11 cellular contexts compared by ENCODE assay signal in genomic region chr5:115557667-115558387, GRCh38. TPM values are rescaled to one million over a fixed set of nuclear protein-coding genes. Genes with fewer than 3 reads are reported as not detected.
DNase-seq lines count a peak whose midpoint lies in the region; ATAC-seq and TF ChIP-seq lines count a peak whose summit lies in the region.
"Had no signal": no experiment of that assay in that cellular context is flagged by ENCODE, and none has a peak within 500 bp of the region (broad histone marks: within the 10 kb centered on the region; RNA-seq: fewer than 3 reads in every experiment).

No MANE protein-coding gene starts in this region.

- peak; percentile 34 to 64 for ATAC-seq in lower lobe of right lung
- ATAC-seq: sciatic nerve had no signal

- H2AFZ ChIP-seq in ACC112 (ENCODE audit: low read length, unreplicated experiment), result peak overlapping the region; percentile 28

- TF ChIP-seq POLR2A in uterus (IDR thresholded peaks at IDR 0.05), result no peak

- H3K36me3 ChIP-seq in ACC112 (ENCODE audit: insufficient read depth, low read length) (no peaks in the 10 kb centered on the region), lower lobe of right lung (no peaks in the 10 kb centered on the region), uterus (no peaks in the 10 kb centered on the region)
- H3K36me3 ChIP-seq: BE2C had no signal

- no peak for TF ChIP-seq CTCF in LNCaP clone FGC (IDR thresholded peaks at IDR 0.05; ENCODE audit: control insufficient read depth, extremely low read depth, insufficient read depth)
- TF ChIP-seq CTCF in lower lobe of right lung (IDR thresholded peaks at IDR 0.05), result no peak
- TF ChIP-seq CTCF in uterus (IDR thresholded peaks at IDR 0.05), result no peak

- H3K9me3 ChIP-seq in lower lobe of right lung, result no peaks in the 10 kb centered on the region
- H3K9me3 ChIP-seq in uterus, result no peaks in the 10 kb centered on the region
- H3K9me3 ChIP-seq: BE2C had no signal

- H3K4me1 ChIP-seq in ACC112 (ENCODE audit: control insufficient read depth, insufficient read depth, low read length, unreplicated experiment) (peaks cover 31% of the 10 kb centered on the region), lower lobe of right lung (peaks cover 18% of the 10 kb centered on the region), uterus (no peaks in the 10 kb centered on the region)
- H3K4me1 ChIP-seq: BE2C had no signal

- intact Hi-C loops in lower lobe of right lung (cut with DNase I) (no loop called here), uterus (cut with DNase I; ENCODE audit: low total_unique reads) (no loop called here)

- DNase-seq in LNCaP clone FGC (ENCODE audit: low read depth), result peak; percentile 98
- peak; percentile 73 to 80 for DNase-seq in dermis microvascular lymphatic vessel endothelial cell (ENCODE audit: low read depth in 2 of 2)
- no peak for DNase-seq in lower lobe of right lung
- no peak for DNase-seq in superior temporal gyrus (ENCODE audit: extremely low spot score)
- DNase-seq in kidney glomerular epithelial cell (lab: John Stamatoyannopoulos, UW), result no peak
- DNase-seq in uterus, result no peak
- DNase-seq in SK-N-DZ (ENCODE audit: low spot score), result no peak
- DNase-seq: activated T-cell treated with anti-CD3 and anti-CD28 coated beads, Interleukin-2, amount 50 U/mL, for 1 hour; BE2C had no signal

- H3K4me3 ChIP-seq in ACC112 (ENCODE audit: low read depth, low read length) (no peak overlapping the region), LNCaP clone FGC (ENCODE audit: low read depth, low read length) (no peak overlapping the region), lower lobe of right lung (no peak overlapping the region), uterus (no peak overlapping the region)

- no peaks in the 10 kb centered on the region for H3K27me3 ChIP-seq in ACC112 (ENCODE audit: insufficient read depth, low read length)
- H3K27me3 ChIP-seq in lower lobe of right lung (ENCODE audit: low read depth), result no peaks in the 10 kb centered on the region
- no peaks in the 10 kb centered on the region for H3K27me3 ChIP-seq in uterus
- H3K27me3 ChIP-seq: BE2C had no signal

- no peaks in the 10 kb centered on the region for H3K79me2 ChIP-seq in ACC112 (ENCODE audit: control insufficient read depth, insufficient read depth, low read length, unreplicated experiment)

- H3K27ac ChIP-seq in ACC112 (ENCODE audit: low read depth, low read length), result peak overlapping the region; percentile 81
- H3K27ac ChIP-seq in lower lobe of right lung, result peak overlapping the region; percentile 48
- no peak overlapping the region for H3K27ac ChIP-seq in uterus

RNA-seq across cellular contexts. Expression of gene FEM1C, which starts 13.3 kb away (rescaled TPM):
- total RNA-seq in dermis microvascular lymphatic vessel endothelial cell (10.9 and 12.5 TPM in 2 replicates), lower lobe of right lung (24.1 TPM), uterus (10 to 100 TPM; 10.8 to 73.3 (median 22.4) TPM)
- polyA plus RNA-seq in SK-N-DZ (2014; cell fraction: cytosol; rRNA removed), result 5.3 and 5.6 TPM in 2 replicates
- 4.0 and 4.6 TPM in 2 replicates for polyA plus RNA-seq in SK-N-DZ (2014; cell fraction: nucleus; rRNA removed)

RNA-seq across cellular contexts. Expression of gene TICAM2, which starts 44.5 kb away (rescaled TPM):
- total RNA-seq in dermis microvascular lymphatic vessel endothelial cell (0.13 and 0.25 TPM in 2 replicates), lower lobe of right lung (5.8 TPM), uterus (10 to 100 TPM in 2 of 4 donors, 1 to 10 TPM in 1, not detected in 1; 5.4 to 14.0 (median 13.5) TPM)
- not detected in 2 replicates for polyA plus RNA-seq in SK-N-DZ (2014; cell fraction: cytosol; rRNA removed)
- not detected in 2 replicates for polyA plus RNA-seq in SK-N-DZ (2014; cell fraction: nucleus; rRNA removed)

Comparison
In these comparisons a context has a peak if more than half of its experiments do, and no peak if none do; other contexts are left out.
1. H3K27ac ChIP-seq: peak in ACC112 (single experiment) and lower lobe of right lung (single experiment); none in uterus (0 of 2).
2. DNase-seq: peak in LNCaP clone FGC (single experiment) and dermis microvascular lymphatic vessel endothelial cell (2 of 2); none in lower lobe of right lung (single experiment), superior temporal gyrus (single experiment), kidney glomerular epithelial cell (single experiment), uterus (0 of 2) and SK-N-DZ (single experiment).